20 cellular contexts compared by ENCODE assay signal in the genomic region with DNA sequence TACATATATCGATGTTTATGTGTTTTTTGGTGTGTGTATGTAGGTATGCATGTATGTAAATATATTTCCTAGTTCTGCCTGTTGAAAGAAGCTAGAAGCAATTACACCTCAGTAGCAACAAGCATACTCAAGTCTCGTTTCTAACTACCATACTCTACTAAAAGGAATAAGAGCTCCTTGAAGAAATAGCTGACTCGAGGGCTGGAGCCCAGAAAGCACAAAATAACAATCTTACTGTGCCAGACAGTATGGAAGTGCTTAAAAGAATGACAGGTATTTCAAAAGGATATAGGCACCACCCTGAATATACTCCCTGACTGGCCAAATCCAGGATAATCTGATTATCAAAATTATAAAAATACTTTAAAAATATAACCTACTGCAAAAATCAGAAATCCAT. TPM values are rescaled to one million over a fixed set of nuclear protein-coding genes. Genes with fewer than 3 reads are reported as not detected.
DNase-seq lines count a peak whose midpoint lies in the region; ATAC-seq and TF ChIP-seq lines count a peak whose summit lies in the region.
"Had no signal": no experiment of that assay in that cellular context is flagged by ENCODE, and none has a peak within 500 bp of the region (broad histone marks: within the 10 kb centered on the region; RNA-seq: fewer than 3 reads in every experiment).

No MANE protein-coding gene starts in this region.

- no peaks in the 10 kb centered on the region for H3K4me1 ChIP-seq in CD4-positive, CD25-positive, alpha-beta regulatory T cell (ENCODE audit: control insufficient read depth, insufficient read depth, low read length, poor library complexity, severe bottlenecking)
- H3K4me1 ChIP-seq in lower lobe of right lung: no peaks in the 10 kb centered on the region
- H3K4me1 ChIP-seq: A549, Caco-2 had no signal

- peak; percentile 24 for ATAC-seq in activated CD8-positive, alpha-beta memory T cell treated with anti-CD3 and anti-CD28 coated beads, Interleukin-2, amount 10 ng/mL, durations not matched to agents 7 days and 5 days
- no peak for ATAC-seq in CD4-positive, CD25-positive, alpha-beta regulatory T cell (ENCODE audit: low read depth in 2 of 2)
- ATAC-seq in central memory CD8-positive, alpha-beta T cell (replicated peaks; ENCODE audit: extremely low read depth, poor library complexity, severe bottlenecking): peak; percentile 20
- ATAC-seq in lower lobe of right lung: peak; percentile 53 to 76
- ATAC-seq in HG02763 (IDR thresholded peaks at IDR 0.05; ENCODE audit: unreplicated experiment): no peak
- ATAC-seq in HG02588 (IDR thresholded peaks at IDR 0.05; ENCODE audit: unreplicated experiment): no peak
- ATAC-seq: A549 had no signal

- no peaks in the 10 kb centered on the region for H3K9me3 ChIP-seq in CD4-positive, CD25-positive, alpha-beta regulatory T cell (ENCODE audit: control insufficient read depth in 2 of 2, low read length in 2 of 2)
- H3K9me3 ChIP-seq in lower lobe of right lung: no peaks in the 10 kb centered on the region
- H3K9me3 ChIP-seq: A549; BLaER1 treated with 17β-estradiol and CSF1 and Interleukin-3, amounts not matched to agents 10 nM and 100 nM; Caco-2 had no signal

- peak overlapping the region; percentile 82 for H3K27ac Mint-ChIP-seq in activated CD8-positive, alpha-beta memory T cell treated with anti-CD3 and anti-CD28 coated beads, Interleukin-2, amount 10 ng/mL, durations not matched to agents 7 days and 5 days
- H3K27ac Mint-ChIP-seq in CD4-positive, CD25-positive, alpha-beta regulatory T cell: no peak overlapping the region
- H3K27ac Mint-ChIP-seq in central memory CD8-positive, alpha-beta T cell (ENCODE audit: low read depth): no peak overlapping the region
- H3K27ac Mint-ChIP-seq: B cell had no signal

- H3K4me3 Mint-ChIP-seq in activated CD8-positive, alpha-beta memory T cell treated with anti-CD3 and anti-CD28 coated beads, Interleukin-2, amount 10 ng/mL, durations not matched to agents 7 days and 5 days: no peak overlapping the region
- peak overlapping the region in 1 of 4 donors; percentile 6 for H3K4me3 Mint-ChIP-seq in CD4-positive, CD25-positive, alpha-beta regulatory T cell
- H3K4me3 Mint-ChIP-seq in central memory CD8-positive, alpha-beta T cell: no peak overlapping the region
- H3K4me3 Mint-ChIP-seq: B cell had no signal

- CTCF ChIA-PET in activated CD8-positive, alpha-beta memory T cell treated with anti-CD3 and anti-CD28 coated beads, Interleukin-2, amount 10 ng/mL, durations not matched to agents 7 days and 5 days (lab: Charles Lee): interaction anchor here (1.4 kb wide), 1 partner anchor 21 kb away, joined by 4 read pairs; no protein-coding TSS in a partner anchor

- DNase-seq in activated CD8-positive, alpha-beta memory T cell treated with anti-CD3 and anti-CD28 coated beads, Interleukin-2, amount 10 ng/mL, durations not matched to agents 7 days and 5 days: no peak
- no peak for DNase-seq in activated CD8-positive, alpha-beta memory T cell treated with anti-CD3 and anti-CD28 coated beads, Interleukin-2, amount 50 U/mL, for 48 hours
- no peak for DNase-seq in CD4-positive, CD25-positive, alpha-beta regulatory T cell
- DNase-seq in central memory CD8-positive, alpha-beta T cell (ENCODE audit: low spot score in 2 of 2): no peak
- no peak for DNase-seq in lower lobe of right lung
- DNase-seq in NCI-H1105 (lab: John Stamatoyannopoulos, UW): no peak
- DNase-seq: AML-193; Caco-2; Calu3; CD4-positive, alpha-beta memory T cell; CD8-positive, alpha-beta memory T cell; DMS79 treated with DMSO at 0.1 percent for 48 hours; GF-D8 had no signal

- H3K27me3 ChIP-seq in CD4-positive, CD25-positive, alpha-beta regulatory T cell (ENCODE audit: control insufficient read depth, insufficient read depth, low read length): no peaks in the 10 kb centered on the region
- no peaks in the 10 kb centered on the region for H3K27me3 ChIP-seq in lower lobe of right lung (ENCODE audit: low read depth)
- H3K27me3 ChIP-seq: BLaER1 treated with 17β-estradiol and CSF1 and Interleukin-3, amounts not matched to agents 10 nM and 100 nM had no signal

- no peaks in the 10 kb centered on the region for H3K9me3 Mint-ChIP-seq in activated CD8-positive, alpha-beta memory T cell treated with anti-CD3 and anti-CD28 coated beads, Interleukin-2, amount 10 ng/mL, durations not matched to agents 7 days and 5 days (ENCODE audit: low read depth)
- H3K9me3 Mint-ChIP-seq in CD4-positive, CD25-positive, alpha-beta regulatory T cell: no peaks in the 10 kb centered on the region
- no peaks in the 10 kb centered on the region for H3K9me3 Mint-ChIP-seq in central memory CD8-positive, alpha-beta T cell
- H3K9me3 Mint-ChIP-seq: CD8-positive, alpha-beta memory T cell had no signal

- no peak overlapping the region for H3K4me3 ChIP-seq in CD4-positive, CD25-positive, alpha-beta regulatory T cell (ENCODE audit: low read depth, low read length)
- H3K4me3 ChIP-seq in lower lobe of right lung: no peak overlapping the region
- H3K4me3 ChIP-seq: A549; BLaER1 treated with 17β-estradiol and CSF1 and Interleukin-3, amounts not matched to agents 10 nM and 100 nM had no signal

- peaks cover 66% of the 10 kb centered on the region for H3K36me3 Mint-ChIP-seq in activated CD8-positive, alpha-beta memory T cell treated with anti-CD3 and anti-CD28 coated beads, Interleukin-2, amount 10 ng/mL, durations not matched to agents 7 days and 5 days
- H3K36me3 Mint-ChIP-seq in CD4-positive, CD25-positive, alpha-beta regulatory T cell: peaks cover 63% of the 10 kb centered on the region
- peaks cover 71% of the 10 kb centered on the region for H3K36me3 Mint-ChIP-seq in central memory CD8-positive, alpha-beta T cell (ENCODE audit: insufficient read depth)

- TF ChIP-seq CTCF in lower lobe of right lung (IDR thresholded peaks at IDR 0.05): no peak

- intact Hi-C loops in lower lobe of right lung (cut with DNase I): no loop called here

- H3K4me1 Mint-ChIP-seq in activated CD8-positive, alpha-beta memory T cell treated with anti-CD3 and anti-CD28 coated beads, Interleukin-2, amount 10 ng/mL, durations not matched to agents 7 days and 5 days: peaks cover 28% of the 10 kb centered on the region
- H3K4me1 Mint-ChIP-seq in CD4-positive, CD25-positive, alpha-beta regulatory T cell: peaks cover 20 to 32% (median 23%) of the 10 kb centered on the region in 4 donors
- H3K4me1 Mint-ChIP-seq in central memory CD8-positive, alpha-beta T cell: peaks cover 36% of the 10 kb centered on the region

- peaks cover 99% of the 10 kb centered on the region for H3K36me3 ChIP-seq in CD4-positive, CD25-positive, alpha-beta regulatory T cell (ENCODE audit: control insufficient read depth, insufficient read depth, low read length)
- peaks cover 99% of the 10 kb centered on the region for H3K36me3 ChIP-seq in lower lobe of right lung

- peak overlapping the region; percentile 9 for H3K27ac ChIP-seq in CD4-positive, CD25-positive, alpha-beta regulatory T cell (ENCODE audit: insufficient read depth, low read length, poor library complexity, severe bottlenecking)
- no peak overlapping the region for H3K27ac ChIP-seq in lower lobe of right lung
- H3K27ac ChIP-seq: 22Rv1; A549; BLaER1 treated with 17β-estradiol and CSF1 and Interleukin-3, amounts not matched to agents 10 nM and 100 nM; C4-2B had no signal

- H3K27me3 Mint-ChIP-seq in activated CD8-positive, alpha-beta memory T cell treated with anti-CD3 and anti-CD28 coated beads, Interleukin-2, amount 10 ng/mL, durations not matched to agents 7 days and 5 days: no peaks in the 10 kb centered on the region
- H3K27me3 Mint-ChIP-seq in CD4-positive, CD25-positive, alpha-beta regulatory T cell: no peaks in the 10 kb centered on the region
- H3K27me3 Mint-ChIP-seq in central memory CD8-positive, alpha-beta T cell: no peaks in the 10 kb centered on the region
- H3K27me3 Mint-ChIP-seq: B cell; CD4-positive, alpha-beta memory T cell; CD8-positive, alpha-beta memory T cell had no signal

RNA-seq across cellular contexts. Expression of a gene that starts 23.2 kb away (rescaled TPM):
- 100 to 1,000 TPM; 220 to 222 TPM for total RNA-seq in activated CD8-positive, alpha-beta memory T cell treated with anti-CD3 and anti-CD28 coated beads, Interleukin-2, amount 10 ng/mL, durations not matched to agents 7 days and 5 days
- total RNA-seq in CD4-positive, CD25-positive, alpha-beta regulatory T cell: 225 TPM
- polyA plus RNA-seq in CD4-positive, CD25-positive, alpha-beta regulatory T cell: 10 to 100 TPM; 46.2 to 52.8 (median 50.1) TPM
- 96.6 TPM for total RNA-seq in lower lobe of right lung

RNA-seq across cellular contexts. Expression of a gene that starts 49.0 kb away (rescaled TPM):
- total RNA-seq in activated CD8-positive, alpha-beta memory T cell treated with anti-CD3 and anti-CD28 coated beads, Interleukin-2, amount 10 ng/mL, durations not matched to agents 7 days and 5 days: 10 to 100 TPM; 11.5 to 23.0 TPM
- total RNA-seq in CD4-positive, CD25-positive, alpha-beta regulatory T cell: 34.4 TPM
- 1 to 10 TPM; 7.6 to 9.3 (median 8.6) TPM for polyA plus RNA-seq in CD4-positive, CD25-positive, alpha-beta regulatory T cell
- 29.0 TPM for total RNA-seq in lower lobe of right lung

Comparison
In these comparisons a context has a peak if more than half of its experiments do, and no peak if none do; other contexts are left out.
1. ATAC-seq: peak in activated CD8-positive, alpha-beta memory T cell treated with anti-CD3 and anti-CD28 coated beads, Interleukin-2, amount 10 ng/mL, durations not matched to agents 7 days and 5 days (single experiment), central memory CD8-positive, alpha-beta T cell (single experiment) and lower lobe of right lung (2 of 2); none in CD4-positive, CD25-positive, alpha-beta regulatory T cell (0 of 2), HG02763 (single experiment) and HG02588 (single experiment).